ENCODE assay signal across 22 cellular contexts in genomic region chr13:50136678-50137077, GRCh38.
"Had no signal": no experiment of that assay in that cellular context is flagged by ENCODE, and none has a peak within 500 bp of the region (broad histone marks: within the 10 kb centered on the region; RNA-seq: fewer than 3 reads in every experiment).

No MANE protein-coding gene starts in this region.

- H3K4me1 ChIP-seq: colonic mucosa, foreskin keratinocyte had no signal

- H2AFZ ChIP-seq: hepatocyte had no signal

- H3K4me3 ChIP-seq: colonic mucosa, dorsolateral prefrontal cortex, esophagus muscularis mucosa, heart left ventricle, hepatocyte, left lung, lower lobe of right lung had no signal

- DNase-seq: colonic mucosa; dermis blood vessel endothelial cell; dorsolateral prefrontal cortex; effector CD4-positive, alpha-beta T cell; effector memory CD4-positive, alpha-beta T cell; foreskin keratinocyte; heart left ventricle; hypothalamus; immature natural killer cell; islet precursor cell; kidney; kidney glomerular epithelial cell; left lung; left ventricle myocardium superior; lower lobe of right lung; mesenchymal stem cell; naive thymus-derived CD4-positive, alpha-beta T cell; natural killer cell had no signal

- H3K79me2 ChIP-seq: hepatocyte had no signal

- H3K4me2 ChIP-seq: hepatocyte had no signal

- FAIRE-seq: endothelial cell of umbilical vein, frontal cortex, kidney had no signal

- ATAC-seq: foreskin keratinocyte; heart left ventricle; left lung; left ventricle myocardium superior; lower lobe of right lung; naive thymus-derived CD4-positive, alpha-beta T cell; natural killer cell had no signal

- H3K27ac ChIP-seq: colonic mucosa, dorsolateral prefrontal cortex, esophagus muscularis mucosa, foreskin keratinocyte, heart left ventricle, hepatocyte, left lung, lower lobe of right lung had no signal

- H3K9me3 ChIP-seq: colonic mucosa, esophagus muscularis mucosa, heart left ventricle, left lung, lower lobe of right lung had no signal

- H3K36me3 ChIP-seq: colonic mucosa, esophagus muscularis mucosa, heart left ventricle, left lung, lower lobe of right lung had no signal
